ENCODE assay signal across 8 cellular contexts in the genomic region with DNA sequence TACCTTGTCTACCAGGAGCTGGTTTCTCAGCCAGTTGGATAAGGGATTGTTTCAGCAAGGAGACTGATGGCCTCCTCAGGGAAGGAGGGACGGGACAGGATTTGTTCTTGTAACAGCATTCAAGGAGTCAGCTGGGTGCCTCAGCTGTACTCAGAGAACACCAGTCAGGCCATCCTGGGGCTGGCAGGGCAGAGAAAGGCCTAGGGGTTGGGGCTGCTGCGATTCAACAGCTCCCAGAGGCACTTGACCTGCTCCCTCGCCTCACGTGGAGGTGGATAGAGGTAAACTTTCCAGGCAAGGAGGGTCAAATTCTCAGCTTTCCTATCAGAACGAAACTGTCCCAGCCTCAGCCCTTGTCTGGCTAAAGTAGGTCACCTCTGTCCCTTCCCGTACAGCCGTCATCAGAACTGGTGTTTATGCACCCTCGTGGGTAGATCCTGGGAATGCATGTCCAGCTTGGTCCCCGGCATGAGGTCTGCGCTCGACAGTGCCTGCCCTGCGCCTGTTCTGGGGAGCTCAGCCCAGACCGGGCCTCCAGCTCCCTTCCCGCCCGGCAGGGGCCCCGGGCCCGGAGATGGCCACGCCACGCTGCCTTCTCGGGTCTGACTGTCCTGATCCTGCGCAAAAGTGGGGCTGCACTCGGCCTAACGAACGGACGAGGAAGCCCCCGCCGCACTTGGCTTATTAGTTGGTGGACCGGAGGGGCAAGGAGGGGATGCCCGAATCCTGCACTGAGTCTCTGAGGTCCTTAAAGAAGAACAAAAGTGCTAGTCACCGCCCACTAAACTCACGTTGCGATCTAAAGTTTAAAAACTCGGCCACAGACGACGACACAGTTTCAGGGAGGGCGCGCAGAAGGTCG. TPM values are rescaled to one million over a fixed set of nuclear protein-coding genes. Genes with fewer than 3 reads are reported as not detected.
A peak's percentile ranks its signal among the peaks of the same experiment; 100 is the strongest.
DNase-seq lines count a peak whose midpoint lies in the region; ATAC-seq and TF ChIP-seq lines count a peak whose summit lies in the region.

No MANE protein-coding gene starts in this region.

- no peaks in the 10 kb centered on the region for H3K9me3 ChIP-seq in skeletal muscle tissue (ENCODE audit: control insufficient read depth in 3 of 3, low read length in 3 of 3)

- intact Hi-C loops in MCF 10A (cut with micrococcal nuclease), result loop anchor here (1.0 to 2.0 kb wide), 2 partner anchors 58 to 103 kb away; no protein-coding TSS in a partner anchor

- peak overlapping the region; percentile 96 for H3K27ac ChIP-seq in skeletal muscle tissue (ENCODE audit: low read depth, low read length)

- no peaks in the 10 kb centered on the region for H3K36me3 Mint-ChIP-seq in MCF 10A (ENCODE audit: insufficient read depth, unreplicated experiment)
- H3K36me3 Mint-ChIP-seq in immature natural killer cell, result peaks cover 3 to 12% (median 10%) of the 10 kb centered on the region in 3 donors

- TF ChIP-seq CTCF in GM06990 (IDR thresholded peaks at IDR 0.05; ENCODE audit: insufficient read depth, low read length, poor library complexity, severe bottlenecking), result no peak
- TF ChIP-seq CTCF in MCF 10A (IDR thresholded peaks at IDR 0.05; ENCODE audit: unreplicated experiment), result no peak

- CTCF ChIA-PET in MCF 10A (lab: Yijun Ruan, JAX), result interaction anchor here (0.6 to 2.7 kb wide), 5 partner anchors 10 to 102 kb away, joined by 3 to 20 read pairs (median 3); no protein-coding TSS in a partner anchor

- H3K4me1 ChIP-seq in skeletal muscle tissue (ENCODE audit: control insufficient read depth in 3 of 3, insufficient read depth in 3 of 3, low read length in 3 of 3), result peaks cover 17 to 32% (median 24%) of the 10 kb centered on the region in 3 donors

- H3K27me3 ChIP-seq in GM06990 (replicated peaks; ENCODE audit: control insufficient read depth, insufficient read depth, low read length) (no peaks in the 10 kb centered on the region), skeletal muscle tissue (ENCODE audit: control insufficient read depth in 3 of 3, insufficient read depth in 3 of 3, low read length in 3 of 3) (no peaks in the 10 kb centered on the region)

- H3K9ac ChIP-seq in skeletal muscle tissue (ENCODE audit: low read depth in 1 of 3, low read length in 3 of 3), result peak overlapping the region; percentile 95 to 96 (median 95)

- H3K4me3 ChIP-seq in GM06990 (replicated peaks; ENCODE audit: low read depth, low read length), result peak overlapping the region; percentile 81
- H3K4me3 ChIP-seq in skeletal muscle tissue (ENCODE audit: low read length in 3 of 3), result peak overlapping the region; percentile 92 to 98 (median 96)

- H3K27me3 Mint-ChIP-seq in MCF 10A (ENCODE audit: insufficient read depth, unreplicated experiment) (no peaks in the 10 kb centered on the region), immature natural killer cell (ENCODE audit: low read depth in 3 of 3) (peaks cover 5 to 10% (median 7%) of the 10 kb centered on the region in 3 donors)

- H3K4me1 Mint-ChIP-seq in MCF 10A (ENCODE audit: insufficient read depth, unreplicated experiment), result peaks cover 14% of the 10 kb centered on the region
- H3K4me1 Mint-ChIP-seq in immature natural killer cell, result peaks cover 34 to 42% of the 10 kb centered on the region in 2 donors

- peak; percentile 24 for DNase-seq in GM06990 (ENCODE audit: extremely low read depth, insufficient read length)
- peak; percentile 46 for DNase-seq in NCI-H69 (lab: John Stamatoyannopoulos, UW)
- DNase-seq in MCF 10A (ENCODE audit: unreplicated experiment), result no peak
- DNase-seq in immature natural killer cell, result no peak
- no peak for DNase-seq in NCI-H345 treated with DMSO at 0.1 percent for 48 hours (lab: John Stamatoyannopoulos, UW; ENCODE audit: unreplicated experiment)
- no peak for DNase-seq in cortex of kidney (lab: John Stamatoyannopoulos, UW)

- peak; percentile 6 for ATAC-seq in GM21786 (IDR thresholded peaks at IDR 0.05; ENCODE audit: unreplicated experiment)

- H3K9me3 Mint-ChIP-seq in MCF 10A (ENCODE audit: unreplicated experiment) (no peaks in the 10 kb centered on the region), immature natural killer cell (no peaks in the 10 kb centered on the region)

- TSS peak; percentile 79 for BruUV-seq in MCF 10A (replicated peaks; lab: Mats Ljungman, UMichigan)

- H3K4me3 Mint-ChIP-seq in MCF 10A (ENCODE audit: unreplicated experiment), result peak overlapping the region; percentile 84
- peak overlapping the region; percentile 97 to 99 (median 98) for H3K4me3 Mint-ChIP-seq in immature natural killer cell

- POLR2A ChIA-PET in MCF 10A (lab: Yijun Ruan, JAX), result interaction anchor here (0.6 to 4.3 kb wide), 27 partner anchors 7 to 290 kb away, joined by 3 to 43 read pairs (median 3); partner anchors contain the start of genes NAGA, NDUFA6, SMDT1 and SMIM45

- peak overlapping the region; percentile 91 for H3K27ac Mint-ChIP-seq in MCF 10A (ENCODE audit: low read depth, unreplicated experiment)
- peak overlapping the region; percentile 96 to 99 (median 97) for H3K27ac Mint-ChIP-seq in immature natural killer cell

- H3K36me3 ChIP-seq in GM06990 (ENCODE audit: control insufficient read depth, insufficient read depth, low read length) (peaks cover 5% of the 10 kb centered on the region), skeletal muscle tissue (ENCODE audit: control insufficient read depth in 3 of 3, insufficient read depth in 3 of 3, low read length in 3 of 3) (no peaks in the 10 kb centered on the region)

RNA-seq across cellular contexts. Expression of gene CCDC134, which starts 0.8 kb away (rescaled TPM):
- total RNA-seq in MCF 10A (2022) (4.0 and 4.3 TPM in 2 replicates), skeletal muscle tissue (30.3 TPM)
- polyA plus RNA-seq in immature natural killer cell, result 1 to 10 TPM; 1.8 to 6.6 (median 4.2) TPM

RNA-seq across cellular contexts. Expression of gene SREBF2, which starts 33.2 kb away (rescaled TPM):
- total RNA-seq in MCF 10A (2022), result 88.4 and 104 TPM in 2 replicates
- polyA plus RNA-seq in immature natural killer cell, result 10 to 100 TPM; 16.9 to 40.3 (median 22.9) TPM
- 20.9 TPM for total RNA-seq in skeletal muscle tissue

Comparison
In these comparisons a context has a peak if more than half of its experiments do, and no peak if none do; other contexts are left out.
1. DNase-seq: peak in GM06990 (single experiment) and NCI-H69 (single experiment); none in MCF 10A (single experiment), immature natural killer cell (0 of 3), NCI-H345 treated with DMSO at 0.1 percent for 48 hours (single experiment) and cortex of kidney (single experiment).